ENCODE assay signal across 14 cellular contexts in the genomic region with DNA sequence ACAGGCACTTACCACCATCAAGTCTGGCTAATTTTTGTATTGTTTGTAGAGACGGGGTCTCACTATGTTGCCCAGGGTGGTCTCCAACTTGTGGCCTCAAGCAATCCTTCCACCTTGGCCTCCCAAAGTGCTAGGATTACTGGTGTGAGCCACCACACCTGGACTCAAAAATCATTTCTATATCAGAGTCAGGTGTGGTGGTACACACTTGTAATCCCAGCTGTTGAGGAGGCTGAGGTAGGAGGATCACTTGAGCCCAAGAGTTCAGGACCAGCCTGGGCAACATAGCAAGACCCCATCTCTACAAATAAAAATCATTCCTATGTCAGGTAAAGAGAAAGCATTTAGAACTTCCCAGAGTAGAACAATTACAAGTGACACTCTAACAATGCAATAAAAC. TPM values are rescaled to one million over a fixed set of nuclear protein-coding genes. Genes with fewer than 3 reads are reported as not detected.
A peak's percentile ranks its signal among the peaks of the same experiment; 100 is the strongest.
DNase-seq lines count a peak whose midpoint lies in the region; ATAC-seq, FAIRE-seq and TF ChIP-seq lines count a peak whose summit lies in the region.
"Had no signal": no experiment of that assay in that cellular context is flagged by ENCODE, and none has a peak within 500 bp of the region (broad histone marks: within the 10 kb centered on the region; RNA-seq: fewer than 3 reads in every experiment).

No MANE protein-coding gene starts in this region.

- FAIRE-seq in GM19239 (lab: Jason Lieb, UNC), result peak; percentile 4

- no peaks in the 10 kb centered on the region for H3K9me3 ChIP-seq in MM.1S (replicated peaks; ENCODE audit: insufficient read depth, low read length)
- no peaks in the 10 kb centered on the region for H3K9me3 ChIP-seq in right atrium auricular region

- no peak overlapping the region for H3K27ac ChIP-seq in MM.1S (ENCODE audit: low read length)
- no peak overlapping the region for H3K27ac ChIP-seq in right atrium auricular region

- no peak overlapping the region for H2AFZ ChIP-seq in MM.1S (ENCODE audit: low read length)

- H3K36me3 ChIP-seq in MM.1S (replicated peaks; ENCODE audit: insufficient read depth, low read length), result no peaks in the 10 kb centered on the region
- H3K36me3 ChIP-seq in right atrium auricular region, result no peaks in the 10 kb centered on the region

- no peaks in the 10 kb centered on the region for H3K9me2 ChIP-seq in MM.1S (replicated peaks; ENCODE audit: insufficient read depth, low read length)

- H3K27me3 Mint-ChIP-seq in CD14-positive monocyte (ENCODE audit: low read depth in 3 of 3), result peaks cover 0 to 4% (median 0%) of the 10 kb centered on the region in 3 donors
- H3K27me3 Mint-ChIP-seq in activated naive CD8-positive, alpha-beta T cell, result no peaks in the 10 kb centered on the region
- H3K27me3 Mint-ChIP-seq in natural killer cell treated with Interleukin-12 subunit alpha and Interleukin-12 subunit beta and Interleukin-15 and Interleukin-18, amount 100 ng/mL, for 72 hours, result no peaks in the 10 kb centered on the region
- H3K27me3 Mint-ChIP-seq: progenitor cell of endocrine pancreas had no signal

- peak overlapping the region; percentile 99 to 100 (median 99) for H3K27ac Mint-ChIP-seq in CD14-positive monocyte
- peak overlapping the region; percentile 98 for H3K27ac Mint-ChIP-seq in activated naive CD8-positive, alpha-beta T cell
- H3K27ac Mint-ChIP-seq in natural killer cell treated with Interleukin-12 subunit alpha and Interleukin-12 subunit beta and Interleukin-15 and Interleukin-18, amount 100 ng/mL, for 72 hours, result peak overlapping the region; percentile 96 to 97
- H3K27ac Mint-ChIP-seq: progenitor cell of endocrine pancreas had no signal

- H4K20me1 ChIP-seq in MM.1S (ENCODE audit: insufficient read depth, low read length), result no peaks in the 10 kb centered on the region

- no peaks in the 10 kb centered on the region; the same call in 1 of the 2 replicates for H3K79me2 ChIP-seq in MM.1S (ENCODE audit: low read length)

- peaks cover 64% of the 10 kb centered on the region for H3K4me1 Mint-ChIP-seq in CD14-positive monocyte
- peaks cover 46% of the 10 kb centered on the region for H3K4me1 Mint-ChIP-seq in activated naive CD8-positive, alpha-beta T cell (ENCODE audit: low read depth)
- peaks cover 54 to 66% of the 10 kb centered on the region in 2 donors for H3K4me1 Mint-ChIP-seq in natural killer cell treated with Interleukin-12 subunit alpha and Interleukin-12 subunit beta and Interleukin-15 and Interleukin-18, amount 100 ng/mL, for 72 hours (ENCODE audit: low read depth in 2 of 2)

- ATAC-seq in natural killer cell treated with Interleukin-12 subunit alpha and Interleukin-12 subunit beta and Interleukin-15 and Interleukin-18, amount 100 ng/mL, for 72 hours, result no peak
- no peak for ATAC-seq in omental fat pad (ENCODE audit: low FRiP score)

- H3K9me3 Mint-ChIP-seq in CD14-positive monocyte, result no peaks in the 10 kb centered on the region
- H3K9me3 Mint-ChIP-seq in activated naive CD8-positive, alpha-beta T cell (ENCODE audit: low read depth), result no peaks in the 10 kb centered on the region
- no peaks in the 10 kb centered on the region for H3K9me3 Mint-ChIP-seq in natural killer cell treated with Interleukin-12 subunit alpha and Interleukin-12 subunit beta and Interleukin-15 and Interleukin-18, amount 100 ng/mL, for 72 hours

- H3K4me3 ChIP-seq in MM.1S (ENCODE audit: low read length) (no peak overlapping the region), right atrium auricular region (no peak overlapping the region)

- no peak for TF ChIP-seq CTCF in CD14-positive monocyte (IDR thresholded peaks at IDR 0.05)
- TF ChIP-seq CTCF in omental fat pad (IDR thresholded peaks at IDR 0.05), result no peak
- TF ChIP-seq CTCF in MM.1S (IDR thresholded peaks at IDR 0.05; ENCODE audit: low read length), result no peak
- no peak for TF ChIP-seq CTCF in right atrium auricular region (IDR thresholded peaks at IDR 0.05)

- H3K4me1 ChIP-seq in MM.1S (ENCODE audit: low read length), result no peaks in the 10 kb centered on the region
- peaks cover 0 to 22% of the 10 kb centered on the region in 2 donors for H3K4me1 ChIP-seq in right atrium auricular region

- H3K9ac ChIP-seq in MM.1S (ENCODE audit: low read length), result no peak overlapping the region

- no peak overlapping the region for H3K4me3 Mint-ChIP-seq in CD14-positive monocyte
- H3K4me3 Mint-ChIP-seq in activated naive CD8-positive, alpha-beta T cell, result no peak overlapping the region
- H3K4me3 Mint-ChIP-seq in natural killer cell treated with Interleukin-12 subunit alpha and Interleukin-12 subunit beta and Interleukin-15 and Interleukin-18, amount 100 ng/mL, for 72 hours, result peak overlapping the region; percentile 99

- no peaks in the 10 kb centered on the region for H3F3A ChIP-seq in MM.1S (ENCODE audit: insufficient read depth, low read length)

- intact Hi-C loops in CD14-positive monocyte (cut with micrococcal nuclease), result no loop called here

- no peaks in the 10 kb centered on the region for H3K27me3 ChIP-seq in MM.1S (replicated peaks; ENCODE audit: insufficient read depth, low read length)
- H3K27me3 ChIP-seq in right atrium auricular region, result no peaks in the 10 kb centered on the region

- peaks cover 44 to 72% of the 10 kb centered on the region in 2 donors for H3K36me3 Mint-ChIP-seq in CD14-positive monocyte
- peaks cover 2% of the 10 kb centered on the region for H3K36me3 Mint-ChIP-seq in activated naive CD8-positive, alpha-beta T cell
- H3K36me3 Mint-ChIP-seq in natural killer cell treated with Interleukin-12 subunit alpha and Interleukin-12 subunit beta and Interleukin-15 and Interleukin-18, amount 100 ng/mL, for 72 hours, result no peaks in the 10 kb centered on the region

- DNase-seq in CD14-positive monocyte (ENCODE audit: low spot score), result no peak
- DNase-seq in GM19239 (ENCODE audit: insufficient read length, low spot score), result no peak
- DNase-seq in natural killer cell treated with Interleukin-12 subunit alpha and Interleukin-12 subunit beta and Interleukin-15 and Interleukin-18, amount 100 ng/mL, for 72 hours (ENCODE audit: low spot score), result no peak
- no peak for DNase-seq in omental fat pad (ENCODE audit: low spot score)
- DNase-seq in MM.1S, result no peak
- DNase-seq in right atrium auricular region (ENCODE audit: low spot score), result no peak
- DNase-seq: AML-193, caudate nucleus, DMS53, Kasumi-1, NCI-H345, SHP77 treated with DMSO at 0.1 percent for 48 hours had no signal

- H3K4me2 ChIP-seq in MM.1S (ENCODE audit: low read depth, low read length), result no peak overlapping the region

RNA-seq across cellular contexts. Expression of a gene that starts 48.4 kb away (rescaled TPM):
- polyA plus RNA-seq in CD14-positive monocyte, result 1 to 10 TPM; 5.9 to 7.5 TPM
- total RNA-seq in natural killer cell treated with Interleukin-12 subunit alpha and Interleukin-12 subunit beta and Interleukin-15 and Interleukin-18, amount 100 ng/mL, for 72 hours, result 100 to 1,000 TPM; 251 to 283 TPM
- total RNA-seq in omental fat pad (100 to 1,000 TPM in 2 of 4 donors, 10 to 100 TPM in 2; 52.7 to 149 (median 85.7) TPM), right atrium auricular region (10 to 100 TPM; 25.4 to 40.8 TPM)

RNA-seq across cellular contexts. Expression of a gene that starts 48.8 kb away (rescaled TPM):
- 1 to 10 TPM; 2.5 to 4.4 TPM for polyA plus RNA-seq in CD14-positive monocyte
- total RNA-seq in natural killer cell treated with Interleukin-12 subunit alpha and Interleukin-12 subunit beta and Interleukin-15 and Interleukin-18, amount 100 ng/mL, for 72 hours, result 10 to 100 TPM; 25.6 to 46.1 TPM
- 1 to 10 TPM; 4.0 to 7.3 (median 6.1) TPM for total RNA-seq in omental fat pad
- total RNA-seq in right atrium auricular region, result 1 to 10 TPM; 2.5 to 5.0 TPM
